1 cellular context compared by ENCODE assay signal in genomic region chr16:78962457-78962929, GRCh38.
TF ChIP-seq lines count a peak whose summit lies in the region.

No MANE protein-coding gene starts in this region.

TF ChIP-seq in GM23338, 12 proteins besides CTCF, POLR2A, EP300 and RAD21 (continued from another document):
- no peak for TF ChIP-seq ZNF462 (CRISPR knock-in tag; IDR thresholded peaks at IDR 0.05)
TF ChIP-seq in GM23338: peak in this region for 0.
